ENCODE assay signal across 19 cellular contexts in genomic region chr4:172785623-172786022, GRCh38.
"Had no signal": no experiment of that assay in that cellular context is flagged by ENCODE, and none has a peak within 500 bp of the region (broad histone marks: within the 10 kb centered on the region; RNA-seq: fewer than 3 reads in every experiment).

No MANE protein-coding gene starts in this region.

- H3K4me1 ChIP-seq: left ventricle myocardium inferior, transverse colon had no signal

- H3K36me3 ChIP-seq: brain microvascular endothelial cell, esophagus squamous epithelium, heart right ventricle, left ventricle myocardium inferior, transverse colon had no signal

- ATAC-seq: activated CD4-positive, CD25-positive, alpha-beta regulatory T cell treated with anti-CD3 and anti-CD28 coated beads, Interleukin-2, amount 50 U/mL, for 24 hours; activated CD8-positive, alpha-beta T cell treated with anti-CD3 and anti-CD28 coated beads, Interleukin-2, amount 10 ng/mL, durations not matched to agents 7 days and 5 days; heart right ventricle; sciatic nerve; stimulated activated memory B cell treated with anti-CD40 and anti-IgM and Interleukin-4, amounts not matched to agents 10 μg/mL and 1 μg/mL and 100 μg/mL, for 72 hours; T-cell had no signal

- H3K27me3 Mint-ChIP-seq: activated naive CD4-positive, alpha-beta T cell treated with anti-CD3 and anti-CD28 coated beads, Interleukin-2, amount 50 U/mL, for 24 hours; stimulated activated memory B cell treated with anti-CD40 and anti-IgM and Interleukin-4, amounts not matched to agents 10 μg/mL and 1 μg/mL and 100 μg/mL, for 72 hours; T-cell had no signal

- DNase-seq: activated CD4-positive, alpha-beta T cell treated with anti-CD3 and anti-CD28 coated beads, Interleukin-2, amount 50 U/mL, for 1 hour; activated CD8-positive, alpha-beta T cell treated with anti-CD3 and anti-CD28 coated beads, Interleukin-2, amount 10 ng/mL, durations not matched to agents 7 days and 5 days; activated gamma-delta T cell treated with Interleukin-2 at 50 U/mL for 16 hours; brain microvascular endothelial cell; central memory CD4-positive, alpha-beta T cell; esophagus squamous epithelium; heart right ventricle; kidney glomerular epithelial cell; left ventricle myocardium inferior; nephron progenitor cell; small intestine; T-cell; transverse colon had no signal

- H3K27me3 ChIP-seq: brain microvascular endothelial cell, esophagus squamous epithelium, heart right ventricle, transverse colon had no signal

- H3K27ac ChIP-seq: brain microvascular endothelial cell, esophagus squamous epithelium, heart right ventricle, left ventricle myocardium inferior, transverse colon, VCaP had no signal

- H3K27ac Mint-ChIP-seq: activated CD8-positive, alpha-beta T cell treated with anti-CD3 and anti-CD28 coated beads, Interleukin-2, amount 10 ng/mL, durations not matched to agents 7 days and 5 days; activated naive CD4-positive, alpha-beta T cell treated with anti-CD3 and anti-CD28 coated beads, Interleukin-2, amount 50 U/mL, for 24 hours; stimulated activated memory B cell treated with anti-CD40 and anti-IgM and Interleukin-4, amounts not matched to agents 10 μg/mL and 1 μg/mL and 100 μg/mL, for 72 hours; T-cell; T-helper 2 cell treated with Interferon-gamma antibody and Interleukin-4, amounts not matched to agents 5 μg/mL and 100 μg/mL, for 36 hours had no signal

- H3K4me3 ChIP-seq: esophagus squamous epithelium, heart right ventricle, left ventricle myocardium inferior, transverse colon had no signal

- H3K36me3 Mint-ChIP-seq: activated naive CD4-positive, alpha-beta T cell treated with anti-CD3 and anti-CD28 coated beads, Interleukin-2, amount 50 U/mL, for 24 hours; stimulated activated memory B cell treated with anti-CD40 and anti-IgM and Interleukin-4, amounts not matched to agents 10 μg/mL and 1 μg/mL and 100 μg/mL, for 72 hours; T-cell had no signal

- H3K9me3 ChIP-seq: esophagus squamous epithelium, heart right ventricle, left ventricle myocardium inferior, transverse colon had no signal

- H3K9me3 Mint-ChIP-seq: activated naive CD4-positive, alpha-beta T cell treated with anti-CD3 and anti-CD28 coated beads, Interleukin-2, amount 50 U/mL, for 24 hours; nephron progenitor cell; stimulated activated memory B cell treated with anti-CD40 and anti-IgM and Interleukin-4, amounts not matched to agents 10 μg/mL and 1 μg/mL and 100 μg/mL, for 72 hours; T-cell; T-helper 2 cell treated with Interferon-gamma antibody and Interleukin-4, amounts not matched to agents 5 μg/mL and 100 μg/mL, for 36 hours had no signal

- H3K4me1 Mint-ChIP-seq: activated naive CD4-positive, alpha-beta T cell treated with anti-CD3 and anti-CD28 coated beads, Interleukin-2, amount 50 U/mL, for 24 hours; stimulated activated memory B cell treated with anti-CD40 and anti-IgM and Interleukin-4, amounts not matched to agents 10 μg/mL and 1 μg/mL and 100 μg/mL, for 72 hours; T-cell had no signal

- H3K4me3 Mint-ChIP-seq: activated CD8-positive, alpha-beta T cell treated with anti-CD3 and anti-CD28 coated beads, Interleukin-2, amount 10 ng/mL, durations not matched to agents 7 days and 5 days; activated naive CD4-positive, alpha-beta T cell treated with anti-CD3 and anti-CD28 coated beads, Interleukin-2, amount 50 U/mL, for 24 hours; nephron progenitor cell; stimulated activated memory B cell treated with anti-CD40 and anti-IgM and Interleukin-4, amounts not matched to agents 10 μg/mL and 1 μg/mL and 100 μg/mL, for 72 hours; T-cell; T-helper 2 cell treated with Interferon-gamma antibody and Interleukin-4, amounts not matched to agents 5 μg/mL and 100 μg/mL, for 36 hours had no signal
